In genomic region chr12:89709157-89709993, GRCh38 we compare ENCODE assay signal across 8 cellular contexts. TPM values are rescaled to one million over a fixed set of nuclear protein-coding genes. Genes with fewer than 3 reads are reported as not detected.
A peak's percentile ranks its signal among the peaks of the same experiment; 100 is the strongest.
DNase-seq lines count a peak whose midpoint lies in the region; ATAC-seq, FAIRE-seq and TF ChIP-seq lines count a peak whose summit lies in the region.

No MANE protein-coding gene starts in this region.

- H2AFZ ChIP-seq in SU-DHL-6 (ENCODE audit: low read depth, low read length, severe bottlenecking): peak overlapping the region; percentile 85

- H3K4me2 ChIP-seq in SU-DHL-6 (ENCODE audit: low read depth, low read length, poor library complexity, severe bottlenecking): peak overlapping the region; percentile 69

- H3F3A ChIP-seq in SU-DHL-6 (ENCODE audit: insufficient read depth): 0 out of 2 replicates have a peak, but pooled peaks cover 4% of the 10 kb centered on the region

- ATAC-seq in HG02763 (IDR thresholded peaks at IDR 0.05; ENCODE audit: unreplicated experiment): peak; percentile 72
- peak; percentile 80 for ATAC-seq in activated naive CD8-positive, alpha-beta T cell treated with anti-CD3 and anti-CD28 coated beads, Interleukin-2, amount 50 U/mL, for 24 hours
- ATAC-seq in Right ventricle myocardium superior (ENCODE audit: poor library complexity): peak; percentile 94
- ATAC-seq in pancreas: peak; percentile 82 to 92 (median 86)

- peaks cover 24% of the 10 kb centered on the region for H4K20me1 ChIP-seq in SU-DHL-6 (ENCODE audit: low read depth, low read length)

- H3K9me3 ChIP-seq in SU-DHL-6 (ENCODE audit: insufficient read depth, low read length) (no peaks in the 10 kb centered on the region), pancreas (no peaks in the 10 kb centered on the region), tibial artery (peaks cover 0 to 3% (median 0%) of the 10 kb centered on the region in 3 donors)

- H3K9me2 ChIP-seq in SU-DHL-6 (replicated peaks; ENCODE audit: insufficient read depth, low read length): no peaks in the 10 kb centered on the region

- peak; percentile 99 to 100 (median 99) for DNase-seq in NCI-H1417 (lab: John Stamatoyannopoulos, UW)
- DNase-seq in activated naive CD8-positive, alpha-beta T cell treated with anti-CD3 and anti-CD28 coated beads, Interleukin-2, amount 50 U/mL, for 24 hours: peak; percentile 99
- DNase-seq in Right ventricle myocardium superior: peak; percentile 98
- peak; percentile 98 to 100 (median 99) for DNase-seq in pancreas
- DNase-seq in tibial artery: peak; percentile 98 to 99

- H3K4me1 ChIP-seq in pancreas (peaks cover 0 to 11% (median 0%) of the 10 kb centered on the region in 3 donors), tibial artery (peaks cover 0 to 20% (median 5%) of the 10 kb centered on the region in 4 donors)

- H3K27ac Mint-ChIP-seq in activated naive CD8-positive, alpha-beta T cell treated with anti-CD3 and anti-CD28 coated beads, Interleukin-2, amount 50 U/mL, for 24 hours: peak overlapping the region; percentile 86

- WGBS in pancreas, 2 donors: 0 to 1% methylated on average over 39 to 100 of the region's 102 CpGs

- FAIRE-seq in pancreas (lab: Jason Lieb, UNC): peak; percentile 43

- H3K27me3 ChIP-seq in SU-DHL-6 (ENCODE audit: low read length): no peaks in the 10 kb centered on the region
- H3K27me3 ChIP-seq in pancreas: no peaks in the 10 kb centered on the region
- H3K27me3 ChIP-seq in tibial artery: no peaks in the 10 kb centered on the region

- peak overlapping the region; percentile 88 for H3K9ac ChIP-seq in SU-DHL-6 (ENCODE audit: low read length)

- peak overlapping the region; percentile 84 for H3K4me3 Mint-ChIP-seq in activated naive CD8-positive, alpha-beta T cell treated with anti-CD3 and anti-CD28 coated beads, Interleukin-2, amount 50 U/mL, for 24 hours

- H3K36me3 Mint-ChIP-seq in activated naive CD8-positive, alpha-beta T cell treated with anti-CD3 and anti-CD28 coated beads, Interleukin-2, amount 50 U/mL, for 24 hours (ENCODE audit: low read depth): no peaks in the 10 kb centered on the region

- intact Hi-C loops in Right ventricle myocardium superior (cut with DNase I) (loop anchor here (10.0 kb wide), 1 partner anchor 165 kb away; no protein-coding TSS in a partner anchor), pancreas (cut with DNase I) (no loop called here), tibial artery (cut with DNase I; ENCODE audit: low total_unique reads) (no loop called here)

- H3K36me3 ChIP-seq in SU-DHL-6 (ENCODE audit: low read length): peaks cover 3% of the 10 kb centered on the region; the same call in 1 of the 2 replicates
- no peaks in the 10 kb centered on the region for H3K36me3 ChIP-seq in pancreas
- H3K36me3 ChIP-seq in tibial artery: no peaks in the 10 kb centered on the region

- H3K27ac ChIP-seq in SU-DHL-6 (ENCODE audit: low read depth, low read length) (peak overlapping the region; percentile 94), pancreas (peak overlapping the region; percentile 97 to 99 (median 98)), tibial artery (peak overlapping the region; percentile 93 to 95)

- peaks cover 10% of the 10 kb centered on the region for H3K9me3 Mint-ChIP-seq in activated naive CD8-positive, alpha-beta T cell treated with anti-CD3 and anti-CD28 coated beads, Interleukin-2, amount 50 U/mL, for 24 hours

- peaks cover 42% of the 10 kb centered on the region for H3K79me2 ChIP-seq in SU-DHL-6 (ENCODE audit: insufficient read depth, low read length)

- peak overlapping the region; percentile 98 for H3K4me3 ChIP-seq in GM12875 (ENCODE audit: low read depth, low read length)
- peak overlapping the region; percentile 83 for H3K4me3 ChIP-seq in SU-DHL-6 (ENCODE audit: insufficient read depth, low read length, poor library complexity, severe bottlenecking)
- H3K4me3 ChIP-seq in pancreas: peak overlapping the region; percentile 68 to 96 (median 82)
- peak overlapping the region; percentile 71 to 91 for H3K4me3 ChIP-seq in tibial artery

- peaks cover 42% of the 10 kb centered on the region for H3K4me1 Mint-ChIP-seq in activated naive CD8-positive, alpha-beta T cell treated with anti-CD3 and anti-CD28 coated beads, Interleukin-2, amount 50 U/mL, for 24 hours

- peaks cover 2% of the 10 kb centered on the region for H3K27me3 Mint-ChIP-seq in activated naive CD8-positive, alpha-beta T cell treated with anti-CD3 and anti-CD28 coated beads, Interleukin-2, amount 50 U/mL, for 24 hours

- TF ChIP-seq CTCF in GM12875 (IDR thresholded peaks at IDR 0.05; ENCODE audit: borderline replicate concordance, insufficient read depth, low read depth, low read length): no peak
- TF ChIP-seq CTCF in SU-DHL-6 (IDR thresholded peaks at IDR 0.05; ENCODE audit: insufficient read depth, low read length, poor library complexity, severe bottlenecking): no peak
- TF ChIP-seq CTCF in pancreas (IDR thresholded peaks at IDR 0.05): no peak
- TF ChIP-seq CTCF in tibial artery (IDR thresholded peaks at IDR 0.05): no peak

RNA-seq across cellular contexts. Expression of gene ATP2B1, which starts 0.7 kb away (rescaled TPM):
- 9.8 TPM for total RNA-seq in Right ventricle myocardium superior
- 10 to 100 TPM; 11.4 to 22.4 (median 15.8) TPM for total RNA-seq in pancreas
- polyA plus RNA-seq in pancreas: 10 to 100 TPM in 1 of 2 donors, 1 to 10 TPM in 1; 4.3 to 12.9 TPM

Comparison
In these comparisons a context has a peak if more than half of its experiments do, and no peak if none do; other contexts are left out.
1. Peak in every context shown above with its lines: DNase-seq, ATAC-seq, H3K4me3 ChIP-seq and H3K27ac ChIP-seq.